ENCODE assay signal across 27 cellular contexts in genomic region chr18:513826-514530, GRCh38. TPM values are rescaled to one million over a fixed set of nuclear protein-coding genes. Genes with fewer than 3 reads are reported as not detected.
"Had no signal": no experiment of that assay in that cellular context is flagged by ENCODE, and none has a peak within 500 bp of the region (broad histone marks: within the 10 kb centered on the region; RNA-seq: fewer than 3 reads in every experiment).

No MANE protein-coding gene starts in this region.

- H3K4me1 Mint-ChIP-seq: activated B cell treated with CpG ODN at 0.5 μM for 24 hours had no signal

- H3K4me3 Mint-ChIP-seq: activated B cell treated with CpG ODN at 0.5 μM for 24 hours; activated CD4-positive, alpha-beta memory T cell treated with anti-CD3 and anti-CD28 coated beads, Interleukin-2, amount 10 ng/mL, durations not matched to agents 7 days and 5 days; activated naive CD4-positive, alpha-beta T cell treated with anti-CD3 and anti-CD28 coated beads for 36 hours; activated naive CD8-positive, alpha-beta T cell; activated T-helper 17 cell treated with anti-CD3 and anti-CD28 coated beads, Interleukin-2, amount 50 U/mL, for 72 hours; T-helper 17 cell had no signal

- H3K4me3 ChIP-seq: cardiac muscle cell had no signal

- H3K27me3 Mint-ChIP-seq: activated B cell treated with CpG ODN at 0.5 μM for 24 hours; activated CD4-positive, alpha-beta memory T cell treated with anti-CD3 and anti-CD28 coated beads, Interleukin-2, amount 10 ng/mL, durations not matched to agents 7 days and 5 days had no signal

- DNase-seq: activated B cell treated with CpG ODN at 0.5 μM for 24 hours; activated CD4-positive, alpha-beta memory T cell treated with anti-CD3 and anti-CD28 coated beads, Interleukin-2, amount 10 ng/mL, durations not matched to agents 7 days and 5 days; activated CD4-positive, alpha-beta T cell treated with anti-CD3 and anti-CD28 coated beads, Interleukin-2, amount 50 U/mL, for 1 hour; activated gamma-delta T cell; activated naive CD4-positive, alpha-beta T cell treated with anti-CD3 and anti-CD28 coated beads for 36 hours; activated T-cell treated with anti-CD3 and anti-CD28 coated beads for 4 hours; activated T-cell treated with anti-CD3 and anti-CD28 coated beads, Interleukin-2, amount 50 U/mL, for 48 hours; brain microvascular endothelial cell; KG1; NCI-H1092; NCI-H1417 treated with DMSO at 0.1 percent for 48 hours; NCI-H1694; NCI-H2029; NCI-H2107; NCI-H2171 treated with DMSO at 0.1 percent for 48 hours; NCI-H226; NCI-H526; NCI-H774; NK-92 treated with Interleukin-12 subunit alpha and Interleukin-12 subunit beta, amount 100 ng/mL, for 24 hours; PC-3; SIG-M5; T-helper 17 cell; T1000 had no signal

- H3K27ac ChIP-seq: brain microvascular endothelial cell, cardiac muscle cell had no signal

- ATAC-seq: activated T-helper 17 cell treated with anti-CD3 and anti-CD28 coated beads, Interleukin-2, amount 50 U/mL, for 72 hours; PC-3; T-helper 17 cell had no signal

- H3K36me3 ChIP-seq: brain microvascular endothelial cell, cardiac muscle cell had no signal

- H3K27me3 ChIP-seq: brain microvascular endothelial cell, cardiac muscle cell had no signal

- H3K27ac Mint-ChIP-seq: activated B cell treated with CpG ODN at 0.5 μM for 24 hours; activated CD4-positive, alpha-beta memory T cell treated with anti-CD3 and anti-CD28 coated beads, Interleukin-2, amount 10 ng/mL, durations not matched to agents 7 days and 5 days; activated naive CD4-positive, alpha-beta T cell treated with anti-CD3 and anti-CD28 coated beads for 36 hours; activated naive CD8-positive, alpha-beta T cell; activated T-helper 17 cell treated with anti-CD3 and anti-CD28 coated beads, Interleukin-2, amount 50 U/mL, for 72 hours; T-helper 17 cell had no signal

RNA-seq across cellular contexts. Expression of gene COLEC12, which starts 13.5 kb away (rescaled TPM):
- total RNA-seq: activated B cell treated with CpG ODN at 0.5 μM for 24 hours; activated CD4-positive, alpha-beta memory T cell treated with anti-CD3 and anti-CD28 coated beads, Interleukin-2, amount 10 ng/mL, durations not matched to agents 7 days and 5 days; activated CD8-positive, alpha-beta memory T cell treated with anti-CD3 and anti-CD28 coated beads for 36 hours; activated naive CD4-positive, alpha-beta T cell treated with anti-CD3 and anti-CD28 coated beads for 36 hours; activated T-helper 17 cell treated with anti-CD3 and anti-CD28 coated beads, Interleukin-2, amount 50 U/mL, for 72 hours; T-helper 17 cell had no signal
